In genomic region chr7:2104107-2104710, GRCh38 we compare ENCODE assay signal across 1 cellular context.
TF ChIP-seq lines count a peak whose summit lies in the region.

No MANE protein-coding gene starts in this region.

TF ChIP-seq in K562, 482 proteins besides CTCF, POLR2A, EP300 and RAD21 (continued from another document and continues in another):
- TF ChIP-seq, protein P1, sequence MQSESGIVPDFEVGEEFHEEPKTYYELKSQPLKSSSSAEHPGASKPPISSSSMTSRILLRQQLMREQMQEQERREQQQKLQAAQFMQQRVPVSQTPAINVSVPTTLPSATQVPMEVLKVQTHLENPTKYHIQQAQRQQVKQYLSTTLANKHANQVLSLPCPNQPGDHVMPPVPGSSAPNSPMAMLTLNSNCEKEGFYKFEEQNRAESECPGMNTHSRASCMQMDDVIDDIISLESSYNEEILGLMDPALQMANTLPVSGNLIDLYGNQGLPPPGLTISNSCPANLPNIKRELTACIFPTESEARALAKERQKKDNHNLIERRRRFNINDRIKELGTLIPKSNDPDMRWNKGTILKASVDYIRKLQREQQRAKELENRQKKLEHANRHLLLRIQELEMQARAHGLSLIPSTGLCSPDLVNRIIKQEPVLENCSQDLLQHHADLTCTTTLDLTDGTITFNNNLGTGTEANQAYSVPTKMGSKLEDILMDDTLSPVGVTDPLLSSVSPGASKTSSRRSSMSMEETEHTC (IDR thresholded peaks at IDR 0.05) = peak; percentile 22; the same call in 1 of the 2 replicates
- TF ChIP-seq SMARCA5 (IDR thresholded peaks at IDR 0.05) = no peak
- TF ChIP-seq KDM1A (IDR thresholded peaks at IDR 0.05) = peak in 1 of 2 experiments; percentile 29; a peak in 1 of 4 replicates
- peak; percentile 76 for TF ChIP-seq GMEB1 (CRISPR knock-in tag; IDR thresholded peaks at IDR 0.05)
- TF ChIP-seq, protein P2, sequence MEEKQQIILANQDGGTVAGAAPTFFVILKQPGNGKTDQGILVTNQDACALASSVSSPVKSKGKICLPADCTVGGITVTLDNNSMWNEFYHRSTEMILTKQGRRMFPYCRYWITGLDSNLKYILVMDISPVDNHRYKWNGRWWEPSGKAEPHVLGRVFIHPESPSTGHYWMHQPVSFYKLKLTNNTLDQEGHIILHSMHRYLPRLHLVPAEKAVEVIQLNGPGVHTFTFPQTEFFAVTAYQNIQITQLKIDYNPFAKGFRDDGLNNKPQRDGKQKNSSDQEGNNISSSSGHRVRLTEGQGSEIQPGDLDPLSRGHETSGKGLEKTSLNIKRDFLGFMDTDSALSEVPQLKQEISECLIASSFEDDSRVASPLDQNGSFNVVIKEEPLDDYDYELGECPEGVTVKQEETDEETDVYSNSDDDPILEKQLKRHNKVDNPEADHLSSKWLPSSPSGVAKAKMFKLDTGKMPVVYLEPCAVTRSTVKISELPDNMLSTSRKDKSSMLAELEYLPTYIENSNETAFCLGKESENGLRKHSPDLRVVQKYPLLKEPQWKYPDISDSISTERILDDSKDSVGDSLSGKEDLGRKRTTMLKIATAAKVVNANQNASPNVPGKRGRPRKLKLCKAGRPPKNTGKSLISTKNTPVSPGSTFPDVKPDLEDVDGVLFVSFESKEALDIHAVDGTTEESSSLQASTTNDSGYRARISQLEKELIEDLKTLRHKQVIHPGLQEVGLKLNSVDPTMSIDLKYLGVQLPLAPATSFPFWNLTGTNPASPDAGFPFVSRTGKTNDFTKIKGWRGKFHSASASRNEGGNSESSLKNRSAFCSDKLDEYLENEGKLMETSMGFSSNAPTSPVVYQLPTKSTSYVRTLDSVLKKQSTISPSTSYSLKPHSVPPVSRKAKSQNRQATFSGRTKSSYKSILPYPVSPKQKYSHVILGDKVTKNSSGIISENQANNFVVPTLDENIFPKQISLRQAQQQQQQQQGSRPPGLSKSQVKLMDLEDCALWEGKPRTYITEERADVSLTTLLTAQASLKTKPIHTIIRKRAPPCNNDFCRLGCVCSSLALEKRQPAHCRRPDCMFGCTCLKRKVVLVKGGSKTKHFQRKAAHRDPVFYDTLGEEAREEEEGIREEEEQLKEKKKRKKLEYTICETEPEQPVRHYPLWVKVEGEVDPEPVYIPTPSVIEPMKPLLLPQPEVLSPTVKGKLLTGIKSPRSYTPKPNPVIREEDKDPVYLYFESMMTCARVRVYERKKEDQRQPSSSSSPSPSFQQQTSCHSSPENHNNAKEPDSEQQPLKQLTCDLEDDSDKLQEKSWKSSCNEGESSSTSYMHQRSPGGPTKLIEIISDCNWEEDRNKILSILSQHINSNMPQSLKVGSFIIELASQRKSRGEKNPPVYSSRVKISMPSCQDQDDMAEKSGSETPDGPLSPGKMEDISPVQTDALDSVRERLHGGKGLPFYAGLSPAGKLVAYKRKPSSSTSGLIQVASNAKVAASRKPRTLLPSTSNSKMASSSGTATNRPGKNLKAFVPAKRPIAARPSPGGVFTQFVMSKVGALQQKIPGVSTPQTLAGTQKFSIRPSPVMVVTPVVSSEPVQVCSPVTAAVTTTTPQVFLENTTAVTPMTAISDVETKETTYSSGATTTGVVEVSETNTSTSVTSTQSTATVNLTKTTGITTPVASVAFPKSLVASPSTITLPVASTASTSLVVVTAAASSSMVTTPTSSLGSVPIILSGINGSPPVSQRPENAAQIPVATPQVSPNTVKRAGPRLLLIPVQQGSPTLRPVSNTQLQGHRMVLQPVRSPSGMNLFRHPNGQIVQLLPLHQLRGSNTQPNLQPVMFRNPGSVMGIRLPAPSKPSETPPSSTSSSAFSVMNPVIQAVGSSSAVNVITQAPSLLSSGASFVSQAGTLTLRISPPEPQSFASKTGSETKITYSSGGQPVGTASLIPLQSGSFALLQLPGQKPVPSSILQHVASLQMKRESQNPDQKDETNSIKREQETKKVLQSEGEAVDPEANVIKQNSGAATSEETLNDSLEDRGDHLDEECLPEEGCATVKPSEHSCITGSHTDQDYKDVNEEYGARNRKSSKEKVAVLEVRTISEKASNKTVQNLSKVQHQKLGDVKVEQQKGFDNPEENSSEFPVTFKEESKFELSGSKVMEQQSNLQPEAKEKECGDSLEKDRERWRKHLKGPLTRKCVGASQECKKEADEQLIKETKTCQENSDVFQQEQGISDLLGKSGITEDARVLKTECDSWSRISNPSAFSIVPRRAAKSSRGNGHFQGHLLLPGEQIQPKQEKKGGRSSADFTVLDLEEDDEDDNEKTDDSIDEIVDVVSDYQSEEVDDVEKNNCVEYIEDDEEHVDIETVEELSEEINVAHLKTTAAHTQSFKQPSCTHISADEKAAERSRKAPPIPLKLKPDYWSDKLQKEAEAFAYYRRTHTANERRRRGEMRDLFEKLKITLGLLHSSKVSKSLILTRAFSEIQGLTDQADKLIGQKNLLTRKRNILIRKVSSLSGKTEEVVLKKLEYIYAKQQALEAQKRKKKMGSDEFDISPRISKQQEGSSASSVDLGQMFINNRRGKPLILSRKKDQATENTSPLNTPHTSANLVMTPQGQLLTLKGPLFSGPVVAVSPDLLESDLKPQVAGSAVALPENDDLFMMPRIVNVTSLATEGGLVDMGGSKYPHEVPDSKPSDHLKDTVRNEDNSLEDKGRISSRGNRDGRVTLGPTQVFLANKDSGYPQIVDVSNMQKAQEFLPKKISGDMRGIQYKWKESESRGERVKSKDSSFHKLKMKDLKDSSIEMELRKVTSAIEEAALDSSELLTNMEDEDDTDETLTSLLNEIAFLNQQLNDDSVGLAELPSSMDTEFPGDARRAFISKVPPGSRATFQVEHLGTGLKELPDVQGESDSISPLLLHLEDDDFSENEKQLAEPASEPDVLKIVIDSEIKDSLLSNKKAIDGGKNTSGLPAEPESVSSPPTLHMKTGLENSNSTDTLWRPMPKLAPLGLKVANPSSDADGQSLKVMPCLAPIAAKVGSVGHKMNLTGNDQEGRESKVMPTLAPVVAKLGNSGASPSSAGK (IDR thresholded peaks at IDR 0.05) = peak; percentile 98
- TF ChIP-seq ZNF431 (CRISPR knock-in tag; IDR thresholded peaks at IDR 0.05) = peak; percentile 86
- no peak for TF ChIP-seq CCNT2 (IDR thresholded peaks at IDR 0.05; ENCODE audit: borderline replicate concordance, extremely low read depth, insufficient read length, low read depth, low read length)
- TF ChIP-seq ZNF655 (CRISPR knock-in tag; IDR thresholded peaks at IDR 0.05) = no peak
- no peak for TF ChIP-seq HMG20A (CRISPR knock-in tag; conservative IDR thresholded peaks at IDR 0.05)
- 0 out of 2 replicates have a peak, but pooled peaks have one; percentile 61 for TF ChIP-seq MECOM (CRISPR knock-in tag; IDR thresholded peaks at IDR 0.05)
- TF ChIP-seq ZNF316 (IDR thresholded peaks at IDR 0.05) = no peak
- TF ChIP-seq PHF20 (IDR thresholded peaks at IDR 0.05; ENCODE audit: partially characterized antibody) = peak; percentile 40
- no peak for TF ChIP-seq CHD4 (IDR thresholded peaks at IDR 0.05; ENCODE audit: insufficient read depth, insufficient replicate concordance, low read depth, low read length, poor library complexity, severe bottlenecking)
- TF ChIP-seq ZC3H11A (IDR thresholded peaks at IDR 0.05; ENCODE audit: low read depth, low read length) = no peak; the same call in none of the 2 replicates
- no peak for TF ChIP-seq CSDE1 (IDR thresholded peaks at IDR 0.05)
- no peak for TF ChIP-seq ZNF561 (CRISPR knock-in tag; conservative IDR thresholded peaks at IDR 0.05)
- TF ChIP-seq RERE (CRISPR knock-in tag; IDR thresholded peaks at IDR 0.05; ENCODE audit: borderline replicate concordance) = no peak
- peak; percentile 22 to 74; a peak in 2 of 4 replicates for TF ChIP-seq TBL1XR1 (IDR thresholded peaks at IDR 0.05; ENCODE audit: low read length in 2 of 2)
- TF ChIP-seq HNRNPK (IDR thresholded peaks at IDR 0.05; ENCODE audit: low read depth, low read length, poor library complexity, severe bottlenecking) = no peak
- TF ChIP-seq CTCFL (IDR thresholded peaks at IDR 0.05; ENCODE audit: borderline replicate concordance, insufficient read depth, low read depth, low read length, poor library complexity, severe bottlenecking) = peak; percentile 73
- no peak for TF ChIP-seq HDAC6 (IDR thresholded peaks at IDR 0.05; ENCODE audit: low read depth, low read length)
- 0 out of 2 replicates have a peak, but pooled peaks have one; percentile 31 for TF ChIP-seq OTX1 (CRISPR knock-in tag; IDR thresholded peaks at IDR 0.05)
